ENCODE assay signal across 19 cellular contexts in the genomic region with DNA sequence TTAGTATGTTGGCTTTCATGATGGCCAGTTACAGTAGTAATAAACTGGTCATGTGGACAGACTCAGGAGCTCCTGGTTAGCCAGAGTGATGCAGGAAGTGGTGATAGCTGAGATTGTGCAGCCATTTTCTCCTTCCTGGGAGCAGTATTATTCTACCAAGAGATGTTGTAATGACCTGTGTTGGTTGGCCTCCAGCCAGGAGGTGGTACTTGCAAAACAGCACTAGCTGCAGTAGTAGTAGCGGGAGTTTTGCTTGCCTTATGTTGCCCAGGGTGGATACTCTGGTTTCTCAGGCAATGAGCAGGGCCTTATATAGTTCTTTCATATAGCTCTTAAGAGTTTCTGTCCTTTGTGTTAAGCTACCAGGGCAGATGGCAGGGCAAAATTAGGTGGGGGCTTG.
A peak's percentile ranks its signal among the peaks of the same experiment; 100 is the strongest.
DNase-seq lines count a peak whose midpoint lies in the region; ATAC-seq, FAIRE-seq and TF ChIP-seq lines count a peak whose summit lies in the region.
"Had no signal": no experiment of that assay in that cellular context is flagged by ENCODE, and none has a peak within 500 bp of the region (broad histone marks: within the 10 kb centered on the region; RNA-seq: fewer than 3 reads in every experiment).

No MANE protein-coding gene starts in this region.

- peak; percentile 60 for FAIRE-seq in astrocyte (lab: Jason Lieb, UNC)

- no peak overlapping the region for H2BK120ac ChIP-seq in trophoblast cell (ENCODE audit: insufficient read depth, low read length, poor library complexity)

- no peak overlapping the region for H3K27ac Mint-ChIP-seq in astrocyte (ENCODE audit: unreplicated experiment)

- H3K9me3 ChIP-seq in astrocyte (ENCODE audit: insufficient read depth, low read depth, low read length) (no peaks in the 10 kb centered on the region), trophoblast cell (ENCODE audit: insufficient read depth, low read depth, low read length) (no peaks in the 10 kb centered on the region)

- no peak overlapping the region for H4K12ac ChIP-seq in trophoblast cell (ENCODE audit: low read depth, low read length)

- no peak overlapping the region for H3K4me3 ChIP-seq in astrocyte (ENCODE audit: insufficient read depth, low read depth, low read length)
- no peak overlapping the region for H3K4me3 ChIP-seq in fibroblast of villous mesenchyme (ENCODE audit: low read depth, low read length)
- H3K4me3 ChIP-seq in trophoblast cell (ENCODE audit: low read depth, low read length): no peak overlapping the region
- H3K4me3 ChIP-seq: BLaER1 treated with 17β-estradiol and CSF1 and Interleukin-3, amounts not matched to agents 10 nM and 100 nM; GM23248 had no signal

- H3K4me2 ChIP-seq in astrocyte (ENCODE audit: low read length): no peak overlapping the region
- no peak overlapping the region for H3K4me2 ChIP-seq in trophoblast cell (ENCODE audit: low read length)
- H3K4me2 ChIP-seq: BLaER1 treated with 17β-estradiol and CSF1 and Interleukin-3, amounts not matched to agents 10 nM and 100 nM; KMS-11 had no signal

- no peak overlapping the region for H2BK12ac ChIP-seq in trophoblast cell (ENCODE audit: low read length)

- no peak overlapping the region for H3K14ac ChIP-seq in trophoblast cell (ENCODE audit: low read length)

- TF ChIP-seq CTCF in astrocyte (IDR thresholded peaks at IDR 0.05; ENCODE audit: insufficient read depth, low read depth, low read length) (no peak), fibroblast of villous mesenchyme (IDR thresholded peaks at IDR 0.05; ENCODE audit: insufficient read depth, low read depth, low read length) (no peak)

- no peak overlapping the region for H3K27ac ChIP-seq in astrocyte (ENCODE audit: low read depth, low read length)
- H3K27ac ChIP-seq in trophoblast cell (ENCODE audit: low read depth, low read length): no peak overlapping the region
- H3K27ac ChIP-seq: BLaER1 treated with 17β-estradiol and CSF1 and Interleukin-3, amounts not matched to agents 10 nM and 100 nM; GM23248; KMS-11 had no signal

- H2BK5ac ChIP-seq in trophoblast cell (ENCODE audit: low read depth, low read length, poor library complexity): no peak overlapping the region

- H2AFZ ChIP-seq in astrocyte (ENCODE audit: low read depth, low read length) (no peak overlapping the region), trophoblast cell (ENCODE audit: insufficient read depth, low read length, poor library complexity) (no peak overlapping the region)
- H2AFZ ChIP-seq: GM23248 had no signal

- H3K9ac ChIP-seq in astrocyte (ENCODE audit: low read length) (no peak overlapping the region), trophoblast cell (ENCODE audit: low read length) (no peak overlapping the region)
- H3K9ac ChIP-seq: BLaER1 treated with 17β-estradiol and CSF1 and Interleukin-3, amounts not matched to agents 10 nM and 100 nM; GM23248; KMS-11 had no signal

- H3K79me1 ChIP-seq in trophoblast cell (ENCODE audit: low read length): no peaks in the 10 kb centered on the region

- no peak overlapping the region for H3K18ac ChIP-seq in trophoblast cell (ENCODE audit: low read length)

- H2AK5ac ChIP-seq in trophoblast cell (ENCODE audit: low read length): no peak overlapping the region

- H3K36me3 Mint-ChIP-seq in astrocyte (ENCODE audit: low read depth, unreplicated experiment): no peaks in the 10 kb centered on the region

- H3K36me3 ChIP-seq in astrocyte (ENCODE audit: insufficient read depth, low read length) (no peaks in the 10 kb centered on the region), trophoblast cell (ENCODE audit: control insufficient read depth in 1 of 2, insufficient read depth in 2 of 2, low read length in 2 of 2) (no peaks in the 10 kb centered on the region)
- H3K36me3 ChIP-seq: BLaER1 treated with 17β-estradiol and CSF1 and Interleukin-3, amounts not matched to agents 10 nM and 100 nM had no signal

- H4K91ac ChIP-seq in trophoblast cell (ENCODE audit: low read depth, low read length): no peak overlapping the region

- ATAC-seq in HG03139 (IDR thresholded peaks at IDR 0.05; ENCODE audit: unreplicated experiment): no peak

- H4K8ac ChIP-seq in trophoblast cell (ENCODE audit: low read depth, low read length): no peak overlapping the region

- no peak overlapping the region for H3K4me3 Mint-ChIP-seq in astrocyte (ENCODE audit: unreplicated experiment)

- no peaks in the 10 kb centered on the region for H3K79me2 ChIP-seq in astrocyte (ENCODE audit: insufficient read depth, low read length)
- H3K79me2 ChIP-seq in trophoblast cell (ENCODE audit: control insufficient read depth, insufficient read depth, low read length, poor library complexity): no peaks in the 10 kb centered on the region

- H3K4me1 ChIP-seq in astrocyte (ENCODE audit: insufficient read depth, low read length) (no peaks in the 10 kb centered on the region), trophoblast cell (ENCODE audit: control insufficient read depth in 1 of 2, insufficient read depth in 2 of 2, low read length in 2 of 2) (no peaks in the 10 kb centered on the region)
- H3K4me1 ChIP-seq: BLaER1 treated with 17β-estradiol and CSF1 and Interleukin-3, amounts not matched to agents 10 nM and 100 nM had no signal

- no peak overlapping the region for H3K23ac ChIP-seq in trophoblast cell (ENCODE audit: low read length)

- no CpG with 5 or more reads among the region's 1 CpG for WGBS in trophoblast cell (ENCODE audit: extremely low coverage, insufficient coverage, insufficient read length)

- H4K20me1 ChIP-seq in astrocyte (ENCODE audit: insufficient read depth, low read length): no peaks in the 10 kb centered on the region
- H4K20me1 ChIP-seq: BLaER1 treated with 17β-estradiol and CSF1 and Interleukin-3, amounts not matched to agents 10 nM and 100 nM had no signal

- H3K27me3 ChIP-seq in astrocyte (ENCODE audit: insufficient read depth, low read length) (no peaks in the 10 kb centered on the region), trophoblast cell (ENCODE audit: insufficient read depth, low read length) (no peaks in the 10 kb centered on the region)

- peaks cover 11% of the 10 kb centered on the region for H3K4me1 Mint-ChIP-seq in astrocyte (ENCODE audit: low read depth, unreplicated experiment)

- no peaks in the 10 kb centered on the region for H3K27me3 Mint-ChIP-seq in astrocyte (ENCODE audit: low read depth, unreplicated experiment)

- H3K9me3 Mint-ChIP-seq in astrocyte (ENCODE audit: unreplicated experiment): peaks cover 2% of the 10 kb centered on the region

- DNase-seq in DMS53 (lab: John Stamatoyannopoulos, UW): peak; percentile 3
- no peak for DNase-seq in DMS53 treated with DMSO at 0.1 percent for 48 hours (lab: John Stamatoyannopoulos, UW; ENCODE audit: unreplicated experiment)
- DNase-seq in MV-4-11 (lab: John Stamatoyannopoulos, UW): peak; percentile 42
- DNase-seq in astrocyte (ENCODE audit: low read depth): no peak
- peak; percentile 4 for DNase-seq in fibroblast of villous mesenchyme (ENCODE audit: low read depth)
- DNase-seq in NCI-H187 treated with DMSO at 0.1 percent for 48 hours (lab: John Stamatoyannopoulos, UW): no peak
- DNase-seq in trophoblast cell: no peak
- DNase-seq: 8988T, DMS79 treated with DMSO at 0.1 percent for 48 hours, GF-D8, NCI-H1417 treated with DMSO at 0.1 percent for 48 hours, NCI-H2081 treated with DMSO at 0.1 percent for 48 hours, NCI-H2227 treated with DMSO at 0.1 percent for 48 hours, RPMI8226, SW 1271 had no signal

- H3K4ac ChIP-seq in trophoblast cell (ENCODE audit: low read depth, low read length): no peak overlapping the region

Comparison
In these comparisons a context has a peak if more than half of its experiments do, and no peak if none do; other contexts are left out.
1. DNase-seq: peak in DMS53 (single experiment), MV-4-11 (single experiment) and fibroblast of villous mesenchyme (single experiment); none in DMS53 treated with DMSO at 0.1 percent for 48 hours (single experiment), astrocyte (single experiment), NCI-H187 treated with DMSO at 0.1 percent for 48 hours (single experiment) and trophoblast cell (0 of 2).